20 cellular contexts compared by ENCODE assay signal in genomic region chr2:3324404-3325281, GRCh38.
"Had no signal": no experiment of that assay in that cellular context is flagged by ENCODE, and none has a peak within 500 bp of the region (broad histone marks: within the 10 kb centered on the region; RNA-seq: fewer than 3 reads in every experiment).

No MANE protein-coding gene starts in this region.

- H3K4me3 Mint-ChIP-seq: activated B cell treated with CpG ODN at 0.5 μM for 24 hours; activated CD4-positive, alpha-beta memory T cell treated with anti-CD3 and anti-CD28 coated beads for 36 hours; activated naive CD4-positive, alpha-beta T cell treated with anti-CD3 and anti-CD28 coated beads for 36 hours; activated T-helper 1 cell treated with anti-CD3 and anti-CD28 coated beads, Interleukin-12 subunit alpha, Interleukin-12 subunit beta, Interleukin-2, Interleukin-4 antibody, amounts not matched to agents 30 ng/mL and 10 ng/mL and 1 ng/mL, durations not matched to agents 14 hours and 24 hours and 36 hours; central memory CD8-positive, alpha-beta T cell; immature natural killer cell; nephron had no signal

- H3K4me3 ChIP-seq: ascending aorta, colonic mucosa, esophagus muscularis mucosa, gastroesophageal sphincter, heart left ventricle, lung, testis had no signal

- H3K36me3 ChIP-seq: ascending aorta, colonic mucosa, heart left ventricle had no signal

- H3K4me1 ChIP-seq: ascending aorta, colonic mucosa, esophagus muscularis mucosa, gastroesophageal sphincter, heart left ventricle, testis had no signal

- H3K27me3 ChIP-seq: ascending aorta, colonic mucosa, esophagus muscularis mucosa, gastroesophageal sphincter, heart left ventricle, testis had no signal

- ATAC-seq: gastroesophageal sphincter had no signal

- DNase-seq: activated B cell treated with CpG ODN at 0.5 μM for 24 hours; activated CD4-positive, alpha-beta memory T cell treated with anti-CD3 and anti-CD28 coated beads for 36 hours; activated CD4-positive, alpha-beta T cell treated with anti-CD3 and anti-CD28 coated beads for 4 hours; activated naive CD4-positive, alpha-beta T cell treated with anti-CD3 and anti-CD28 coated beads for 36 hours; activated T-cell treated with anti-CD3 and anti-CD28 coated beads for 4 hours; colonic mucosa; heart left ventricle; immature natural killer cell; nucleus accumbens; retina; T-helper 1 cell; T-helper 9 cell; testis had no signal

- H3K9me3 ChIP-seq: ascending aorta, colonic mucosa, esophagus muscularis mucosa, gastroesophageal sphincter, heart left ventricle, testis had no signal

- H3K9me3 Mint-ChIP-seq: activated B cell treated with CpG ODN at 0.5 μM for 24 hours; activated CD4-positive, alpha-beta memory T cell treated with anti-CD3 and anti-CD28 coated beads for 36 hours; activated naive CD4-positive, alpha-beta T cell treated with anti-CD3 and anti-CD28 coated beads for 36 hours; activated T-helper 1 cell treated with anti-CD3 and anti-CD28 coated beads, Interleukin-12 subunit alpha, Interleukin-12 subunit beta, Interleukin-2, Interleukin-4 antibody, amounts not matched to agents 30 ng/mL and 10 ng/mL and 1 ng/mL, durations not matched to agents 14 hours and 24 hours and 36 hours; central memory CD8-positive, alpha-beta T cell; immature natural killer cell; nephron had no signal

- H3K27ac Mint-ChIP-seq: activated B cell treated with CpG ODN at 0.5 μM for 24 hours; activated CD4-positive, alpha-beta memory T cell treated with anti-CD3 and anti-CD28 coated beads for 36 hours; activated naive CD4-positive, alpha-beta T cell treated with anti-CD3 and anti-CD28 coated beads for 36 hours; activated T-helper 1 cell treated with anti-CD3 and anti-CD28 coated beads, Interleukin-12 subunit alpha, Interleukin-12 subunit beta, Interleukin-2, Interleukin-4 antibody, amounts not matched to agents 30 ng/mL and 10 ng/mL and 1 ng/mL, durations not matched to agents 14 hours and 24 hours and 36 hours; immature natural killer cell; nephron had no signal

- H3K27ac ChIP-seq: ascending aorta, colonic mucosa, esophagus muscularis mucosa, gastroesophageal sphincter, heart left ventricle, testis had no signal

- H3K27me3 Mint-ChIP-seq: activated B cell treated with CpG ODN at 0.5 μM for 24 hours; activated CD4-positive, alpha-beta memory T cell treated with anti-CD3 and anti-CD28 coated beads for 36 hours; central memory CD8-positive, alpha-beta T cell had no signal

- H3K4me1 Mint-ChIP-seq: activated B cell treated with CpG ODN at 0.5 μM for 24 hours, nephron had no signal
